21 cellular contexts compared by ENCODE assay signal in genomic region chr12:80860928-80861327, GRCh38.
"Had no signal": no experiment of that assay in that cellular context is flagged by ENCODE, and none has a peak within 500 bp of the region (broad histone marks: within the 10 kb centered on the region; RNA-seq: fewer than 3 reads in every experiment).

No MANE protein-coding gene starts in this region.

- H3K27ac ChIP-seq: lower lobe of right lung, prostate gland, right atrium auricular region, stomach, thyroid gland had no signal

- H3K4me1 ChIP-seq: lower lobe of right lung, prostate gland, stomach, thyroid gland had no signal

- ATAC-seq: left colon, natural killer cell had no signal

- H3K27ac Mint-ChIP-seq: immature natural killer cell, memory B cell, natural killer cell had no signal

- H3K4me3 ChIP-seq: dorsolateral prefrontal cortex, lower lobe of right lung, prostate gland, right atrium auricular region, skin epidermis, stomach, thyroid gland had no signal

- H3K27me3 Mint-ChIP-seq: memory B cell had no signal

- H3K36me3 Mint-ChIP-seq: immature natural killer cell, memory B cell, natural killer cell had no signal

- H3K36me3 ChIP-seq: lower lobe of right lung, prostate gland, right atrium auricular region, stomach, thyroid gland had no signal

- H3K4me1 Mint-ChIP-seq: immature natural killer cell, memory B cell, natural killer cell had no signal

- DNase-seq: central memory CD4-positive, alpha-beta T cell; dorsolateral prefrontal cortex; effector memory CD4-positive, alpha-beta T cell; hypothalamus; immature natural killer cell; islet precursor cell; kidney glomerular epithelial cell; left colon; left ventricle myocardium superior; lower lobe of right lung; natural killer cell; stimulated activated CD4-positive, alpha-beta T cell treated with anti-CD3 and anti-CD28 coated beads, Interleukin-15, amount 100 ng/mL, for 24 hours; stimulated activated CD4-positive, alpha-beta T cell treated with anti-CD3 and anti-CD28 coated beads, Interleukin-2, amount 100 ng/mL, for 48 hours; stimulated activated naive CD4-positive, alpha-beta T cell treated with Interleukin-2 at 50 U/mL for 16 hours; stomach; thyroid gland; trophoblast cell had no signal

- H3K4me3 Mint-ChIP-seq: immature natural killer cell, memory B cell, natural killer cell had no signal

- H3K27me3 ChIP-seq: dorsolateral prefrontal cortex, right atrium auricular region, stomach, thyroid gland had no signal

- H3K9me3 ChIP-seq: lower lobe of right lung, prostate gland, right atrium auricular region, stomach, thyroid gland had no signal
